ENCODE assay signal across 24 cellular contexts in the genomic region with DNA sequence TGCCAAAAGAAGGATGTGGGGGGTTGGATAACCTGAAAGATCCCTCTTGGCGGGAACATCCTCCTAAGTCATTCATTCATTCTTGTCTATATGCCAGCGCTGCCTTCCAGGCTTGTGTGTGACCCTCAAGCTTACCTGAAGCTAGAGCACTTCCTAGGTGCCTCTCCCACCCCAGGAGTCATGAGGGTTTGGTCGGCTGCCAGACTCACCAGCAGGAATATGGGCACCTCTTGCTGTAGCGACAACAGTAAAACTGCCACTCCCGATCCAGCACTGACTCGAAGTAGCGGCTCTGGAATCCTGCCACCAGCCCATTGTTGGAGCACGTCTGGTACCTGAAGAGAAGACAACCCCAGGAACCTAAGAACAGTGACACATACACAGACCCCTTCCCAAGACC. TPM values are rescaled to one million over a fixed set of nuclear protein-coding genes. Genes with fewer than 3 reads are reported as not detected.
"Had no signal": no experiment of that assay in that cellular context is flagged by ENCODE, and none has a peak within 500 bp of the region (broad histone marks: within the 10 kb centered on the region; RNA-seq: fewer than 3 reads in every experiment).

No MANE protein-coding gene starts in this region.

- DNase-seq: activated CD4-positive, alpha-beta T cell treated with anti-CD3 and anti-CD28 coated beads, Interleukin-2, amount 10 ng/mL, durations not matched to agents 24 days and 14 days; activated CD8-positive, alpha-beta memory T cell treated with anti-CD3 and anti-CD28 coated beads, Interleukin-2, amount 10 ng/mL, durations not matched to agents 7 days and 5 days; activated CD8-positive, alpha-beta T cell treated with anti-CD3 and anti-CD28 coated beads for 36 hours; activated effector memory CD4-positive, alpha-beta T cell treated with anti-CD3 and anti-CD28 coated beads, Interleukin-2, amount 50 U/mL, for 16 hours; activated naive CD4-positive, alpha-beta T cell treated with anti-CD3 and anti-CD28 coated beads, Interleukin-2, amount 10 ng/mL, durations not matched to agents 7 days and 5 days; activated T-cell treated with anti-CD3 and anti-CD28 coated beads for 4 hours; amygdala; cerebellar nuclear complex; cortex of kidney; heart left ventricle; islet precursor cell; lower lobe of right lung; naive thymus-derived CD8-positive, alpha-beta T cell; stimulated activated CD4-positive, alpha-beta T cell treated with anti-CD3 and anti-CD28 coated beads, Interleukin-2, amount 100 ng/mL, for 48 hours; stimulated activated CD8-positive, alpha-beta memory T cell treated with anti-CD3 and anti-CD28 coated beads, Interleukin-4, amount 100 ng/mL, for 48 hours; stimulated activated naive B cell treated with anti-CD40 and anti-IgM and Interleukin-4, amounts not matched to agents 10 μg/mL and 1 μg/mL and 100 μg/mL, for 72 hours; upper lobe of left lung had no signal

- H3K4me1 ChIP-seq: lower lobe of right lung, upper lobe of left lung had no signal

- H3K27ac ChIP-seq: heart left ventricle, lower lobe of right lung, neural progenitor cell, upper lobe of left lung had no signal

- H3K4me3 ChIP-seq: heart left ventricle, lower lobe of right lung, neural progenitor cell, smooth muscle cell, upper lobe of left lung had no signal

- ATAC-seq: activated CD4-positive, CD25-positive, alpha-beta regulatory T cell treated with anti-CD3 and anti-CD28 coated beads, Interleukin-2, amount 50 U/mL, for 24 hours; activated CD8-positive, alpha-beta memory T cell treated with anti-CD3 and anti-CD28 coated beads, Interleukin-2, amount 10 ng/mL, durations not matched to agents 7 days and 5 days; activated CD8-positive, alpha-beta T cell treated with anti-CD3 and anti-CD28 coated beads for 36 hours; heart left ventricle; lower lobe of right lung; naive thymus-derived CD8-positive, alpha-beta T cell; sciatic nerve; stimulated activated naive B cell treated with anti-CD40 and anti-IgM and Interleukin-4, amounts not matched to agents 10 μg/mL and 1 μg/mL and 100 μg/mL, for 72 hours had no signal

- H3K27me3 ChIP-seq: heart left ventricle, neural progenitor cell, upper lobe of left lung had no signal

- H3K9me3 ChIP-seq: heart left ventricle, lower lobe of right lung, upper lobe of left lung had no signal

- H3K36me3 ChIP-seq: lower lobe of right lung, neural progenitor cell, upper lobe of left lung had no signal

RNA-seq across cellular contexts. Expression of a gene that starts 15.0 kb away (rescaled TPM):
- total RNA-seq: activated CD4-positive, alpha-beta T cell treated with anti-CD3 and anti-CD28 coated beads, Interleukin-2, amount 10 ng/mL, durations not matched to agents 24 days and 14 days; activated CD8-positive, alpha-beta memory T cell treated with anti-CD3 and anti-CD28 coated beads, Interleukin-2, amount 10 ng/mL, durations not matched to agents 7 days and 5 days; activated CD8-positive, alpha-beta T cell treated with anti-CD3 and anti-CD28 coated beads for 36 hours; epithelial cell of proximal tubule; naive thymus-derived CD8-positive, alpha-beta T cell; renal cortical epithelial cell; T-helper 2 cell treated with Interferon-gamma antibody and Interleukin-4, amounts not matched to agents 100 ng/mL and 5 ng/mL, for 36 hours had no signal
- polyA plus RNA-seq: naive thymus-derived CD8-positive, alpha-beta T cell had no signal
